ENCODE assay signal across 24 cellular contexts in genomic region chr1:176829261-176829976, GRCh38.
A peak's percentile ranks its signal among the peaks of the same experiment; 100 is the strongest.
DNase-seq lines count a peak whose midpoint lies in the region; ATAC-seq and TF ChIP-seq lines count a peak whose summit lies in the region.
"Had no signal": no experiment of that assay in that cellular context is flagged by ENCODE, and none has a peak within 500 bp of the region (broad histone marks: within the 10 kb centered on the region; RNA-seq: fewer than 3 reads in every experiment).

No MANE protein-coding gene starts in this region.

- H3K4me1 ChIP-seq in stomach, result peaks cover 0 to 7% (median 0%) of the 10 kb centered on the region in 4 donors
- H3K4me1 ChIP-seq in upper lobe of right lung, result no peaks in the 10 kb centered on the region
- H3K4me1 ChIP-seq: ascending aorta; BLaER1 treated with 17β-estradiol and CSF1 and Interleukin-3, amounts not matched to agents 10 nM and 100 nM had no signal

- H3K27ac Mint-ChIP-seq in mesothelial cell of epicardium, result peak overlapping the region; percentile 37
- H3K27ac Mint-ChIP-seq: activated naive CD4-positive, alpha-beta T cell treated with anti-CD3 and anti-CD28 coated beads, Interleukin-2, amount 10 ng/mL, durations not matched to agents 7 days and 5 days had no signal

- peaks cover 12% of the 10 kb centered on the region for H3K4me1 Mint-ChIP-seq in mesothelial cell of epicardium
- H3K4me1 Mint-ChIP-seq: activated naive CD4-positive, alpha-beta T cell treated with anti-CD3 and anti-CD28 coated beads, Interleukin-2, amount 10 ng/mL, durations not matched to agents 7 days and 5 days; naive B cell had no signal

- no peak for TF ChIP-seq POLR2A in stomach (IDR thresholded peaks at IDR 0.05)

- no peaks in the 10 kb centered on the region for H3K27me3 ChIP-seq in stomach
- H3K27me3 ChIP-seq in upper lobe of right lung, result no peaks in the 10 kb centered on the region
- H3K27me3 ChIP-seq: ascending aorta; BLaER1 treated with 17β-estradiol and CSF1 and Interleukin-3, amounts not matched to agents 10 nM and 100 nM had no signal

- H3K9me3 ChIP-seq in stomach (no peaks in the 10 kb centered on the region), upper lobe of right lung (no peaks in the 10 kb centered on the region)
- H3K9me3 ChIP-seq: ascending aorta; BLaER1 treated with 17β-estradiol and CSF1 and Interleukin-3, amounts not matched to agents 10 nM and 100 nM had no signal

- no peaks in the 10 kb centered on the region for H3K36me3 ChIP-seq in stomach
- H3K36me3 ChIP-seq in upper lobe of right lung, result no peaks in the 10 kb centered on the region
- H3K36me3 ChIP-seq: ascending aorta; BLaER1 treated with 17β-estradiol and CSF1 and Interleukin-3, amounts not matched to agents 10 nM and 100 nM had no signal

- TF ChIP-seq EP300 in stomach (IDR thresholded peaks at IDR 0.05), result no peak

- H3K4me3 Mint-ChIP-seq in mesothelial cell of epicardium, result no peak overlapping the region
- H3K4me3 Mint-ChIP-seq: activated naive CD4-positive, alpha-beta T cell treated with anti-CD3 and anti-CD28 coated beads, Interleukin-2, amount 10 ng/mL, durations not matched to agents 7 days and 5 days had no signal

- 24 to 46% (median 38%) methylated on average over 9 of the region's 9 CpGs for WGBS in stomach, 5 donors

- ATAC-seq in upper lobe of right lung, result no peak

- no peaks in the 10 kb centered on the region for H3K9me3 Mint-ChIP-seq in mesothelial cell of epicardium
- H3K9me3 Mint-ChIP-seq: activated naive CD4-positive, alpha-beta T cell treated with anti-CD3 and anti-CD28 coated beads, Interleukin-2, amount 10 ng/mL, durations not matched to agents 7 days and 5 days had no signal

- no peak overlapping the region for H3K4me3 ChIP-seq in stomach
- no peak overlapping the region for H3K4me3 ChIP-seq in upper lobe of right lung
- H3K4me3 ChIP-seq: ascending aorta; BLaER1 treated with 17β-estradiol and CSF1 and Interleukin-3, amounts not matched to agents 10 nM and 100 nM; smooth muscle cell had no signal

- intact Hi-C loops in stomach (cut with DNase I; ENCODE audit: low total_unique reads) (no loop called here), upper lobe of right lung (cut with DNase I) (no loop called here)

- H3K27ac ChIP-seq in 22Rv1 (peak overlapping the region; percentile 9; the same call in 1 of the 2 replicates), stomach (no peak overlapping the region), upper lobe of right lung (no peak overlapping the region)
- H3K27ac ChIP-seq: ascending aorta; BLaER1 treated with 17β-estradiol and CSF1 and Interleukin-3, amounts not matched to agents 10 nM and 100 nM had no signal

- H3K36me3 Mint-ChIP-seq in mesothelial cell of epicardium, result no peaks in the 10 kb centered on the region
- H3K36me3 Mint-ChIP-seq: activated naive CD4-positive, alpha-beta T cell treated with anti-CD3 and anti-CD28 coated beads, Interleukin-2, amount 10 ng/mL, durations not matched to agents 7 days and 5 days; naive B cell had no signal

- no peaks in the 10 kb centered on the region for H3K27me3 Mint-ChIP-seq in mesothelial cell of epicardium (ENCODE audit: low read depth)
- H3K27me3 Mint-ChIP-seq: activated naive CD4-positive, alpha-beta T cell treated with anti-CD3 and anti-CD28 coated beads, Interleukin-2, amount 10 ng/mL, durations not matched to agents 7 days and 5 days had no signal

- DNase-seq in NCI-H1092 (lab: John Stamatoyannopoulos, UW) (peak; percentile 19), astrocyte of the hippocampus (ENCODE audit: low read depth, low spot score) (peak; percentile 73), mesothelial cell of epicardium (ENCODE audit: low spot score in 2 of 2, unreplicated experiment in 2 of 2) (no peak), stomach (no peak), upper lobe of right lung (no peak)
- DNase-seq in activated naive CD4-positive, alpha-beta T cell treated with Interleukin-2 at 50 U/mL for 16 hours, result no peak
- DNase-seq: activated CD4-positive, alpha-beta T cell treated with anti-CD3 and anti-CD28 coated beads for 48 hours; activated naive CD4-positive, alpha-beta T cell treated with anti-CD3 and anti-CD28 coated beads, Interleukin-2, amount 10 ng/mL, durations not matched to agents 7 days and 5 days; activated T-cell treated with anti-CD3 and anti-CD28 coated beads, Interleukin-2, amount 50 U/mL, for 48 hours; Calu3; central memory CD4-positive, alpha-beta T cell; HCEC 1CT; mesendoderm; naive B cell; NCI-H1105; NCI-H2107; NCI-H526; retina; stimulated activated CD4-positive, alpha-beta T cell treated with anti-CD3 and anti-CD28 coated beads, Interleukin-2, amount 100 ng/mL, for 24 hours; T-helper 2 cell had no signal

- no peak for TF ChIP-seq CTCF in 22Rv1 (IDR thresholded peaks at IDR 0.05)
- no peak for TF ChIP-seq CTCF in mesothelial cell of epicardium (IDR thresholded peaks at IDR 0.05; ENCODE audit: unreplicated experiment)
- no peak for TF ChIP-seq CTCF in stomach (IDR thresholded peaks at IDR 0.05)
- TF ChIP-seq CTCF in upper lobe of right lung (IDR thresholded peaks at IDR 0.05), result no peak

Comparison
In these comparisons a context has a peak if more than half of its experiments do, and no peak if none do; other contexts are left out.
1. DNase-seq: peak in NCI-H1092 (single experiment) and astrocyte of the hippocampus (single experiment); none in mesothelial cell of epicardium (0 of 2), stomach (single experiment), activated naive CD4-positive, alpha-beta T cell treated with Interleukin-2 at 50 U/mL for 16 hours (single experiment) and upper lobe of right lung (single experiment).